8 cellular contexts compared by ENCODE assay signal in genomic region chr16:67415872-67416793, GRCh38. TPM values are rescaled to one million over a fixed set of nuclear protein-coding genes. Genes with fewer than 3 reads are reported as not detected.
A peak's percentile ranks its signal among the peaks of the same experiment; 100 is the strongest.
DNase-seq lines count a peak whose midpoint lies in the region; ATAC-seq, FAIRE-seq and TF ChIP-seq lines count a peak whose summit lies in the region.

A gene with protein sequence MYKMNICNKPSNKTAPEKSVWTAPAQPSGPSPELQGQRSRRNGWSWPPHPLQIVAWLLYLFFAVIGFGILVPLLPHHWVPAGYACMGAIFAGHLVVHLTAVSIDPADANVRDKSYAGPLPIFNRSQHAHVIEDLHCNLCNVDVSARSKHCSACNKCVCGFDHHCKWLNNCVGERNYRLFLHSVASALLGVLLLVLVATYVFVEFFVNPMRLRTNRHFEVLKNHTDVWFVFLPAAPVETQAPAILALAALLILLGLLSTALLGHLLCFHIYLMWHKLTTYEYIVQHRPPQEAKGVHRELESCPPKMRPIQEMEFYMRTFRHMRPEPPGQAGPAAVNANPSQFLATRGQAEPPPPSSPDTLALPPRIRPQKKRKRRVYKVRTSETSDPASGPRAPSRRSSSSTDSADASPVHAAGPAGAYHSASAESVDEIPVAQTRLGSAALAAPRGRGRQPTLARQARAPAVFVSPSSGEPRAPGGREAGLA (minus strand): TSS chr16:67416477. CDS start chr16:67407775, 8,702 bp downstream.

- no peak within 1 kb of the TSS for H3K56ac ChIP-seq in H1 (replicated peaks; ENCODE audit: insufficient read length, low read depth, low read length)

- DNase-seq in Caco-2, result no peak
- peak; percentile 55 for DNase-seq in MM.1S
- peak; percentile 64 to 66 for DNase-seq in activated CD4-positive, alpha-beta T cell treated with anti-CD3 and anti-CD28 coated beads, Interleukin-2, amount 50 U/mL, for 48 hours
- peak in 1 of 2 experiments; percentile 94 for DNase-seq in H1 (ENCODE audit: low read depth in 1 of 2, low spot score in 2 of 2)
- peak; percentile 78 for DNase-seq in lower lobe of right lung
- peak in 2 of 3 experiments; percentile 14 to 49 for DNase-seq in stimulated activated CD4-positive, alpha-beta T cell treated with anti-CD3 and anti-CD28 coated beads, TNF-alpha, amount 100 ng/mL, for 24 hours (ENCODE audit: low read depth in 3 of 3)
- DNase-seq in GF-D8 (lab: John Stamatoyannopoulos, UW), result no peak

- H3K9me3 ChIP-seq in Caco-2, result no peaks in the 10 kb centered on the region
- no peaks in the 10 kb centered on the region for H3K9me3 ChIP-seq in MM.1S (replicated peaks; ENCODE audit: insufficient read depth, low read length)
- H3K9me3 ChIP-seq in H1 (ENCODE audit: insufficient read depth in 2 of 2, low read depth in 1 of 2, low read length in 1 of 2), result no peaks in the 10 kb centered on the region
- H3K9me3 ChIP-seq in lower lobe of right lung, result no peaks in the 10 kb centered on the region

- peak within 1 kb of the TSS; percentile 88; the same call in 1 of the 2 replicates for H4K8ac ChIP-seq in H1 (ENCODE audit: extremely low read depth, insufficient read depth, low read length)

- CTCF ChIA-PET in Caco-2 (lab: Charles Lee) (interaction anchor here (2.3 kb wide), 1 partner anchor 12 kb away, joined by 12 read pairs; no protein-coding TSS in a partner anchor), H1 (lab: Charles Lee; ENCODE audit: partially characterized antibody) (interaction anchor here (0.6 to 24.6 kb wide), 16 partner anchors 11 to 170 kb away, joined by 3 to 476 read pairs (median 6); partner anchors contain the start of gene TPPP3)

- H3K36me3 Mint-ChIP-seq in Caco-2 (ENCODE audit: insufficient read depth, unreplicated experiment), result no peaks in the 10 kb centered on the region

- H3K36me3 ChIP-seq in Caco-2 (ENCODE audit: control insufficient read depth, insufficient read depth, low read length), result no peaks in the 10 kb centered on the region
- no peaks in the 10 kb centered on the region for H3K36me3 ChIP-seq in MM.1S (replicated peaks; ENCODE audit: insufficient read depth, low read length)
- no peaks in the 10 kb centered on the region for H3K36me3 ChIP-seq in H1 (ENCODE audit: control insufficient read depth in 2 of 4, insufficient read depth in 4 of 4, low read length in 3 of 4)
- no peaks in the 10 kb centered on the region for H3K36me3 ChIP-seq in lower lobe of right lung

- no peak for FAIRE-seq in H1 (lab: Jason Lieb, UNC)

- TF ChIP-seq POLR2A in H1 (IDR thresholded peaks at IDR 0.05; ENCODE audit: control extremely low read depth in 1 of 2, low read depth in 2 of 2, low read length in 2 of 2), result peak in 1 of 2 experiments; percentile 37; a peak in 1 of 3 replicates

- TF ChIP-seq RAD21 in H1 (IDR thresholded peaks at IDR 0.05 in 1 of 2, conservative IDR thresholded peaks at IDR 0.05 in 1 of 2; ENCODE audit: low read depth in 2 of 2, low read length in 2 of 2), result peak; percentile 54 to 65

- H3K4me1 Mint-ChIP-seq in Caco-2 (ENCODE audit: low read depth, unreplicated experiment), result peaks cover 46% of the 10 kb centered on the region

- no peak within 1 kb of the TSS for H3K4me3 Mint-ChIP-seq in Caco-2 (ENCODE audit: unreplicated experiment)

- peaks cover 44% of the 10 kb centered on the region for H3K4me1 ChIP-seq in Caco-2
- H3K4me1 ChIP-seq in MM.1S (ENCODE audit: low read length), result 0 out of 2 replicates have a peak, but pooled peaks cover 7% of the 10 kb centered on the region
- peaks cover 0 to 10% (median 5%) of the 10 kb centered on the region in 4 experiments; a peak in 4 of 7 replicates for H3K4me1 ChIP-seq in H1 (replicated peaks in 1 of 4; ENCODE audit: control insufficient read depth in 3 of 4, insufficient read depth in 4 of 4, low read length in 3 of 4)
- peaks cover 26% of the 10 kb centered on the region for H3K4me1 ChIP-seq in lower lobe of right lung

- intact Hi-C loops in Caco-2 (cut with micrococcal nuclease; ENCODE audit: unreplicated experiment) (no loop called here), lower lobe of right lung (cut with DNase I) (no loop called here)

- H4K5ac ChIP-seq in H1 (ENCODE audit: insufficient read length, low read depth, low read length), result no peak within 1 kb of the TSS

- H3K4me3 ChIP-seq in Caco-2 (ENCODE audit: low read depth, low read length), result no peak within 1 kb of the TSS
- peak within 1 kb of the TSS; percentile 69 for H3K4me3 ChIP-seq in MM.1S (ENCODE audit: low read length)
- peak within 1 kb of the TSS; percentile 40 to 66 (median 54) for H3K4me3 ChIP-seq in H1 (ENCODE audit: extremely low read depth in 1 of 4, insufficient read depth in 2 of 4, low read depth in 3 of 4, low read length in 4 of 4)
- peak within 1 kb of the TSS; percentile 92 for H3K4me3 ChIP-seq in lower lobe of right lung

- no peak for TF ChIP-seq CTCF in Caco-2 (IDR thresholded peaks at IDR 0.05; ENCODE audit: insufficient read depth in 1 of 2, low read depth in 1 of 2, low read length in 1 of 2, severe bottlenecking in 1 of 2, unreplicated experiment in 1 of 2)
- TF ChIP-seq CTCF in MM.1S (IDR thresholded peaks at IDR 0.05; ENCODE audit: low read length), result peak; percentile 57
- peak; percentile 62 to 77 (median 66) for TF ChIP-seq CTCF in H1 (IDR thresholded peaks at IDR 0.05; ENCODE audit: control extremely low read depth in 1 of 3, insufficient read depth in 1 of 3, low read depth in 1 of 3, low read length in 3 of 3)
- peak; percentile 63 for TF ChIP-seq CTCF in lower lobe of right lung (IDR thresholded peaks at IDR 0.05)

- H2BK5ac ChIP-seq in H1 (ENCODE audit: low read depth, low read length), result no peak within 1 kb of the TSS

- H3K23me2 ChIP-seq in H1 (ENCODE audit: low read depth, low read length), result peaks cover 4% of the 10 kb centered on the region; the same call in 1 of the 2 replicates

- no peak within 1 kb of the TSS; the same call in 1 of the 2 replicates for H3K18ac ChIP-seq in H1 (ENCODE audit: extremely low read depth, low read length)

- no peak within 1 kb of the TSS; the same call in 1 of the 2 replicates for H2BK12ac ChIP-seq in H1 (ENCODE audit: low read depth, low read length)

- H3K27me3 Mint-ChIP-seq in Caco-2 (ENCODE audit: insufficient read depth, unreplicated experiment), result no peaks in the 10 kb centered on the region

- H3K79me1 ChIP-seq in H1 (ENCODE audit: low read depth, low read length), result no peaks in the 10 kb centered on the region; the same call in 1 of the 2 replicates

- H3K23ac ChIP-seq in H1 (ENCODE audit: insufficient read length), result no peak within 1 kb of the TSS

- no peak within 1 kb of the TSS for H2BK20ac ChIP-seq in H1 (ENCODE audit: low read length)

- no peak within 1 kb of the TSS for H3K14ac ChIP-seq in H1 (ENCODE audit: insufficient read length)

- POLR2A ChIA-PET in Caco-2 (lab: Charles Lee), result no interaction called here
- POLR2A ChIA-PET in H1 (lab: Charles Lee; ENCODE audit: partially characterized antibody), result interaction anchor here (0.6 to 1.4 kb wide), 4 partner anchors 9 to 148 kb away, joined by 3 to 5 read pairs (median 4); no protein-coding TSS in a partner anchor

- H3K4me2 ChIP-seq in MM.1S (ENCODE audit: low read depth, low read length) (peak within 1 kb of the TSS; percentile 93), H1 (ENCODE audit: insufficient read depth in 1 of 2, low read depth in 2 of 2, low read length in 2 of 2) (peak within 1 kb of the TSS; percentile 73 to 79)

- H3K27ac ChIP-seq in MM.1S (ENCODE audit: low read length) (no peak within 1 kb of the TSS), H1 (ENCODE audit: low read depth, low read length) (no peak within 1 kb of the TSS), lower lobe of right lung (peak within 1 kb of the TSS; percentile 84)

- peak within 1 kb of the TSS; percentile 59 for H3K27ac Mint-ChIP-seq in Caco-2 (ENCODE audit: unreplicated experiment)

- H3K79me2 ChIP-seq in MM.1S (ENCODE audit: low read length), result no peaks in the 10 kb centered on the region
- H3K79me2 ChIP-seq in H1 (ENCODE audit: control insufficient read depth in 1 of 2, insufficient read depth in 2 of 2, low read length in 2 of 2), result no peaks in the 10 kb centered on the region

- H2AFZ ChIP-seq in MM.1S (ENCODE audit: low read length) (peak within 1 kb of the TSS; percentile 97), H1 (ENCODE audit: low read length) (peak within 1 kb of the TSS; percentile 71; the same call in 1 of the 2 replicates)

- BruUV-seq in Caco-2 (replicated peaks; lab: Mats Ljungman, UMichigan), result no TSS peak

- WGBS in H1 (ENCODE audit: extremely low coverage in 1 of 2, insufficient coverage in 1 of 2, insufficient read length in 1 of 2, insufficient replicate concordance in 2 of 2, low coverage in 1 of 2, low lambda C conversion rate in 2 of 2, missing lambda C conversion rate in 1 of 2), 2 experiments, result 9% methylated on average over 62 of the region's 73 CpGs; no CpG with 5 or more reads in 1 of the 2 experiments

- H3K9me2 ChIP-seq in MM.1S (replicated peaks; ENCODE audit: insufficient read depth, low read length), result no peaks in the 10 kb centered on the region

- H3K4ac ChIP-seq in H1 (replicated peaks; ENCODE audit: insufficient read length, low read depth, low read length), result peak within 1 kb of the TSS; percentile 62

- no peaks in the 10 kb centered on the region for H3K27me3 ChIP-seq in Caco-2 (replicated peaks; ENCODE audit: control insufficient read depth, insufficient read depth, low read length)
- H3K27me3 ChIP-seq in MM.1S (replicated peaks; ENCODE audit: insufficient read depth, low read length), result peaks cover 32% of the 10 kb centered on the region
- H3K27me3 ChIP-seq in H1 (replicated peaks in 1 of 4; ENCODE audit: control insufficient read depth in 3 of 4, extremely low read depth in 1 of 4, insufficient read depth in 3 of 4, low read length in 3 of 4), result no peaks in the 10 kb centered on the region; a peak in 2 of 7 replicates
- H3K27me3 ChIP-seq in lower lobe of right lung (ENCODE audit: low read depth), result no peaks in the 10 kb centered on the region

- peak; percentile 58 for ATAC-seq in GM21423 (IDR thresholded peaks at IDR 0.05; ENCODE audit: unreplicated experiment)
- ATAC-seq in lower lobe of right lung, result peak; percentile 98

- H3K9me3 Mint-ChIP-seq in Caco-2 (ENCODE audit: unreplicated experiment), result no peaks in the 10 kb centered on the region

- no peaks in the 10 kb centered on the region; the same call in 1 of the 2 replicates for H3F3A ChIP-seq in MM.1S (ENCODE audit: insufficient read depth, low read length)

- no peak within 1 kb of the TSS; the same call in 1 of the 2 replicates for H2BK15ac ChIP-seq in H1 (ENCODE audit: low read length)

- no peak within 1 kb of the TSS for H4K91ac ChIP-seq in H1 (replicated peaks; ENCODE audit: insufficient read length, low read length)

- peak within 1 kb of the TSS; percentile 72; the same call in 1 of the 2 replicates for H3K9ac ChIP-seq in MM.1S (ENCODE audit: low read length)
- H3K9ac ChIP-seq in H1 (replicated peaks in 1 of 4; ENCODE audit: extremely low read depth in 1 of 4, low read depth in 3 of 4, low read length in 3 of 4), result peak within 1 kb of the TSS in 3 of 4 experiments; percentile 25 to 56 (median 44); a peak in 3 of 7 replicates

- H2AK5ac ChIP-seq in H1 (ENCODE audit: low read depth, low read length), result no peak within 1 kb of the TSS

- H2BK120ac ChIP-seq in H1 (replicated peaks; ENCODE audit: low read depth, low read length), result no peak within 1 kb of the TSS

- H4K20me1 ChIP-seq in MM.1S (ENCODE audit: insufficient read depth, low read length), result no peaks in the 10 kb centered on the region
- no peaks in the 10 kb centered on the region for H4K20me1 ChIP-seq in H1 (replicated peaks in 1 of 2; ENCODE audit: control insufficient read depth in 1 of 2, insufficient read depth in 2 of 2, low read length in 2 of 2)

- TF ChIP-seq EP300 in H1 (IDR thresholded peaks at IDR 0.05; ENCODE audit: borderline replicate concordance in 1 of 2, low read depth in 2 of 2, low read length in 2 of 2), result no peak

RNA-seq across cellular contexts. Expression of the gene that starts here (rescaled TPM):
- 1.0 and 1.3 TPM in 2 replicates for total RNA-seq in Caco-2 (2022)
- 3.1 and 3.5 TPM in 2 replicates for total RNA-seq in H1 (2021; fragmentation: NEBNext Ultra II Directional; extraction: Animal tissue kit (Norgen Biotek cat#: 25700))
- 4.9 and 7.5 TPM in 2 replicates for polyA plus RNA-seq in H1 (2011; rRNA removed)
- polyA plus RNA-seq in H1 (2011; cell fraction: cytosol; rRNA removed), result 4.4 TPM
- 11.3 TPM for polyA plus RNA-seq in H1 (2011; cell fraction: nucleus; rRNA removed)
- 2.6 to 5.3 TPM (median 3.4 TPM) in 4 replicates for polyA plus RNA-seq in H1 (2012, experiment 1 of 2)
- polyA plus RNA-seq in H1 (2012, experiment 2 of 2), result 2.2 TPM
- 3.5 TPM for polyA plus RNA-seq in H1 (2013, experiment 1 of 2)
- 3.4 TPM for polyA plus RNA-seq in H1 (2013, experiment 2 of 2)
- 4.4 and 5.2 TPM in 2 replicates for polyA minus RNA-seq in H1 (2011; rRNA and poly(A)+ RNA removed)
- 2.8 TPM for polyA minus RNA-seq in H1 (2011; cell fraction: cytosol; rRNA and poly(A)+ RNA removed)
- polyA minus RNA-seq in H1 (2011; cell fraction: nucleus; rRNA and poly(A)+ RNA removed), result 10.0 TPM
- 18.9 TPM for total RNA-seq in lower lobe of right lung

Comparison
In these comparisons a context has a peak if more than half of its experiments do, and no peak if none do; other contexts are left out.
1. DNase-seq: peak in MM.1S (single experiment), activated CD4-positive, alpha-beta T cell treated with anti-CD3 and anti-CD28 coated beads, Interleukin-2, amount 50 U/mL, for 48 hours (2 of 2), lower lobe of right lung (single experiment) and stimulated activated CD4-positive, alpha-beta T cell treated with anti-CD3 and anti-CD28 coated beads, TNF-alpha, amount 100 ng/mL, for 24 hours (2 of 3); none in Caco-2 (0 of 2) and GF-D8 (single experiment).
2. CTCF ChIP-seq: peak in MM.1S (single experiment), H1 (3 of 3) and lower lobe of right lung (single experiment); none in Caco-2 (0 of 2).